8 cellular contexts compared by ENCODE assay signal in genomic region chr15:43792761-43793493, GRCh38. TPM values are rescaled to one million over a fixed set of nuclear protein-coding genes. Genes with fewer than 3 reads are reported as not detected.
DNase-seq lines count a peak whose midpoint lies in the region; ATAC-seq and TF ChIP-seq lines count a peak whose summit lies in the region.

No MANE protein-coding gene starts in this region.

- TF ChIP-seq CTCF in GM10248 (IDR thresholded peaks at IDR 0.05; ENCODE audit: control extremely low read depth, extremely low read depth, low read depth, missing control alignments): no peak

- H3K27me3 Mint-ChIP-seq in naive B cell: no peaks in the 10 kb centered on the region

- no peaks in the 10 kb centered on the region for H3K9me3 Mint-ChIP-seq in naive B cell

- H3K27me3 ChIP-seq in H7 (ENCODE audit: control insufficient read depth, insufficient read depth, low read length): no peaks in the 10 kb centered on the region

- H3K4me3 Mint-ChIP-seq in naive B cell: peak overlapping the region; percentile 96 to 100 (median 98)

- peak overlapping the region; percentile 99 for H3K27ac Mint-ChIP-seq in naive B cell

- peak overlapping the region; percentile 70 for H3K27ac ChIP-seq in epithelial cell of prostate

- DNase-seq in ACHN (peak; percentile 16), H7 (peak; percentile 61), epithelial cell of prostate (ENCODE audit: low read depth, low spot score) (no peak), naive B cell (no peak), NCI-H774 (lab: John Stamatoyannopoulos, UW) (no peak), GM10248 (ENCODE audit: extremely low spot score) (no peak)
- peak; percentile 41 for DNase-seq in activated CD4-positive, alpha-beta T cell treated with anti-CD3 and anti-CD28 coated beads for 48 hours

- peak overlapping the region; percentile 99 for H3K4me3 ChIP-seq in H7 (ENCODE audit: insufficient read depth, low read depth, low read length)

- CTCF ChIA-PET in GM10248 (lab: Yijun Ruan, JAX): interaction anchor here (0.9 to 8.8 kb wide), 2 partner anchors 16 to 23 kb away, joined by 3 to 59 read pairs; partner anchors contain the start of gene ELL3

- H3K36me3 Mint-ChIP-seq in naive B cell: peaks cover 6 to 28% of the 10 kb centered on the region in 2 donors

- in situ Hi-C loops in ACHN (cut with HindIII; ENCODE audit: low pct_ligation_motif_present, low pct_unique_long_range_greater_than_20kb, low sequenced_read_pairs): no loop called here

- POLR2A ChIA-PET in GM10248 (lab: Yijun Ruan, JAX): interaction anchor here (0.6 to 4.0 kb wide), 5 partner anchors 11 to 1243 kb away, joined by 3 to 18 read pairs (median 3); partner anchors contain the start of gene MFAP1

- no peak for ATAC-seq in naive B cell (ENCODE audit: low read depth in 2 of 2)
- no peak for ATAC-seq in HG03039 (IDR thresholded peaks at IDR 0.05; ENCODE audit: unreplicated experiment)

- H3K36me3 ChIP-seq in H7 (replicated peaks; ENCODE audit: control insufficient read depth, insufficient read depth, low read length): peaks cover 22% of the 10 kb centered on the region

- peaks cover 46 to 82% (median 70%) of the 10 kb centered on the region in 3 donors for H3K4me1 Mint-ChIP-seq in naive B cell

RNA-seq across cellular contexts. Expression of gene SERF2, which starts 0.8 kb away (rescaled TPM):
- 372 and 456 TPM in 2 replicates for total RNA-seq in H7 (2014; rRNA removed; shearing (Covaris generic))
- polyA plus RNA-seq in naive B cell (ENCODE audit: low read depth in 6 of 6): 1,000 to 10,000 TPM; 1,669 to 2,243 (median 1,811) TPM

RNA-seq across cellular contexts. Expression of gene SERINC4, which starts 7.1 kb away (rescaled TPM):
- total RNA-seq in H7 (2014; rRNA removed; shearing (Covaris generic)): 0.22 and 0.38 TPM in 2 replicates
- 1 to 10 TPM in 5 of 6 donors, under 1 TPM in 1; 0.52 to 3.0 (median 2.0) TPM for polyA plus RNA-seq in naive B cell (ENCODE audit: low read depth in 6 of 6)

RNA-seq across cellular contexts. Expression of gene HYPK, which starts 7.5 kb away (rescaled TPM):
- total RNA-seq in H7 (2014; rRNA removed; shearing (Covaris generic)): 6.3 and 8.6 TPM in 2 replicates
- polyA plus RNA-seq in naive B cell (ENCODE audit: low read depth in 6 of 6): 10 to 100 TPM; 11.4 to 19.4 (median 13.6) TPM

RNA-seq across cellular contexts. Expression of gene ELL3, which starts 16.2 kb away (rescaled TPM):
- total RNA-seq in H7 (2014; rRNA removed; shearing (Covaris generic)): 14.7 and 17.6 TPM in 2 replicates
- 10 to 100 TPM; 23.1 to 42.3 (median 36.2) TPM for polyA plus RNA-seq in naive B cell (ENCODE audit: low read depth in 6 of 6)

RNA-seq across cellular contexts. Expression of gene MFAP1, which starts 31.6 kb away (rescaled TPM):
- 25.3 and 29.8 TPM in 2 replicates for total RNA-seq in H7 (2014; rRNA removed; shearing (Covaris generic))
- polyA plus RNA-seq in naive B cell (ENCODE audit: low read depth in 6 of 6): 10 to 100 TPM in 3 of 6 donors, 1 to 10 TPM in 3; 7.2 to 17.0 (median 10.8) TPM

Comparison
In these comparisons a context has a peak if more than half of its experiments do, and no peak if none do; other contexts are left out.
1. DNase-seq: peak in ACHN (single experiment), H7 (single experiment) and activated CD4-positive, alpha-beta T cell treated with anti-CD3 and anti-CD28 coated beads for 48 hours (single experiment); none in epithelial cell of prostate (single experiment), naive B cell (single experiment), NCI-H774 (single experiment) and GM10248 (single experiment).